1 cellular context compared by ENCODE assay signal in the genomic region with DNA sequence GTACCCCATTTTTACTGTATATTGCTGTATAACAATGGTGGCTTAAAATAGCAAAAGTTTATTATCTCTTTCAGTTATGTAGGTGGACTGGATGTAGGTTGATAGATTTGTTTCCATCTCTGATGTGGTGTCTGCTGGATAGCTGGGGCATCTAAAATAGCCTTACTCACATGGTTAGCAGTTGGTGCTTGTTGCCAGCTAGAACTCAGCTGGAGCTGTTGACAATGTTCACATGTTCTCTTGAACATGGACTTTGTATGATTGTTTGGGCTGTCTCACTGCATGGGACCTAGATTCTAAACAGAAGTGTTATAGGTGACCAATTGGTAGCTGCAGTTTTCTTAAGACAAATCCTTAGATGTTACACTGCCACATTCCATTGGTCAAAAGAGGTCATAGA.
TF ChIP-seq lines count a peak whose summit lies in the region.

No MANE protein-coding gene starts in this region.

TF ChIP-seq in endothelial cell of umbilical vein, 7 proteins besides CTCF, POLR2A, EP300 and RAD21:
- TF ChIP-seq FOS (IDR thresholded peaks at IDR 0.05; ENCODE audit: borderline replicate concordance, insufficient read depth, low read length) (no peak), GATA2 (IDR thresholded peaks at IDR 0.05; ENCODE audit: insufficient read depth, insufficient read length, low read depth, low read length) (no peak), MYC (IDR thresholded peaks at IDR 0.05; ENCODE audit: low read depth, low read length) (no peak)
- TF ChIP-seq, protein P1, sequence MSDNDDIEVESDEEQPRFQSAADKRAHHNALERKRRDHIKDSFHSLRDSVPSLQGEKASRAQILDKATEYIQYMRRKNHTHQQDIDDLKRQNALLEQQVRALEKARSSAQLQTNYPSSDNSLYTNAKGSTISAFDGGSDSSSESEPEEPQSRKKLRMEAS (IDR thresholded peaks at IDR 0.05; ENCODE audit: insufficient read depth, insufficient read length): no peak
